ENCODE assay signal across 15 cellular contexts in the genomic region with DNA sequence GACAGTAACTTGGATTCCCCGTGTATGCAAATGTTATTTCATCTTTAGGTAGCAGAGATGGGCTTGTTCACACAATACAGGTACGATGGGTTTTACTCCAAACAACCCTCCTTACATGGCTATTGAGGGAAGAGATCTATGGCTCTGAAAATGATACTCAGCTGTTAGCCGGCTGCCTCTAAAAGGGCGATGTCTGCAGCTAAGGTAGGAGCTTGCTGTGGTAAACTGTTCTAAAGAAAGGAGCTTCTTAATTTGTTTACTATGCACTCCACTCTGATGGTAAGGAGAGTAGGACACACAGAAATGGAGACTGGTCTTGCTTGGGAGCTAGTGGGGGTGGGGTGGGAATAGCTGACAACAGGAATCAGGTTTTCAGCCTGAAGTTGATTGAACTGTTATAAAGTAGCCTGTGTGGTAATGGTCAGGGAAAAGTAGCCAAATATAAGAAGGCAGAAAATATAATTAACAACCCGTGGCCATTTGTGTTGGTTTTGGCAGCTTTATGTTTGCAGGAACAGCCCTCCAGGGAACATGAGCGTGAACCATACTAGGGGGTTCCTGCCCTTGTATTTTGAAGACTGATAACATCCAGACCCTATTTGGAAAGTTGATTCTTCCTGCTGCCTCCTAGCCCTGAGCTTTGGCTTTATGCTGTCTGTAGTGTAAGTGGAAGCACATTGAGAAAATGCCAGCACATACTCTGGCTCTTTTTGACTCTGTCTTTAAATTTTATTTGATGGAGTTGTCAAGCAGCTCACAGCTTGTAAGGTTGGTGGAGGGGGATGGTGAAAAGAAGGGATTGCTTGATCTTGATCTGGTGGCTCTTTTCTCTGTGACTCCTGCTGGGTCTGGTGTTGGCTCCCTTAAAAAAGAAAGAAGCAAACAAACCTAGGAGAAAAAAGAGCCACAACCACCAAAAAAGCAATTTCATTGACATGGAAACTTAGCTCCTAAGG.
DNase-seq lines count a peak whose midpoint lies in the region; ATAC-seq and TF ChIP-seq lines count a peak whose summit lies in the region.
"Had no signal": no experiment of that assay in that cellular context is flagged by ENCODE, and none has a peak within 500 bp of the region (broad histone marks: within the 10 kb centered on the region; RNA-seq: fewer than 3 reads in every experiment).

No MANE protein-coding gene starts in this region.

- H3K36me3 ChIP-seq in body of pancreas (replicated peaks in 1 of 2; ENCODE audit: insufficient read depth in 1 of 2, low read depth in 2 of 2): no peaks in the 10 kb centered on the region
- H3K36me3 ChIP-seq: right lobe of liver had no signal

- no peaks in the 10 kb centered on the region for H3K4me1 Mint-ChIP-seq in activated T-helper 1 cell treated with anti-CD3 and anti-CD28 coated beads, Interleukin-12 subunit alpha, Interleukin-12 subunit beta, Interleukin-2, Interleukin-4 antibody, amounts not matched to agents 30 ng/mL and 10 ng/mL and 1 ng/mL, durations not matched to agents 14 hours and 24 hours and 36 hours (ENCODE audit: low read depth)
- peaks cover 5% of the 10 kb centered on the region for H3K4me1 Mint-ChIP-seq in glutamatergic neuron (ENCODE audit: low read depth, unreplicated experiment)
- H3K4me1 Mint-ChIP-seq: activated CD4-positive, alpha-beta memory T cell treated with anti-CD3 and anti-CD28 coated beads, Interleukin-2, amount 10 ng/mL, durations not matched to agents 7 days and 5 days had no signal

- H3K27me3 ChIP-seq in body of pancreas: no peaks in the 10 kb centered on the region
- H3K27me3 ChIP-seq: right lobe of liver had no signal

- H3K4me3 ChIP-seq in fibroblast of villous mesenchyme (ENCODE audit: low read depth, low read length) (peak overlapping the region; percentile 64), body of pancreas (no peak overlapping the region)
- H3K4me3 ChIP-seq: lung, right lobe of liver had no signal

- intact Hi-C loops in activated T-helper 1 cell treated with anti-CD3 and anti-CD28 coated beads, Interleukin-12 subunit alpha, Interleukin-12 subunit beta, Interleukin-2, Interleukin-4 antibody, amounts not matched to agents 30 ng/mL and 10 ng/mL and 1 ng/mL, durations not matched to agents 14 hours and 24 hours and 36 hours (cut with micrococcal nuclease): no loop called here
- intact Hi-C loops in body of pancreas (cut with DNase I): no loop called here

- no peaks in the 10 kb centered on the region for H3K36me3 Mint-ChIP-seq in activated T-helper 1 cell treated with anti-CD3 and anti-CD28 coated beads, Interleukin-12 subunit alpha, Interleukin-12 subunit beta, Interleukin-2, Interleukin-4 antibody, amounts not matched to agents 30 ng/mL and 10 ng/mL and 1 ng/mL, durations not matched to agents 14 hours and 24 hours and 36 hours (ENCODE audit: low read depth)
- H3K36me3 Mint-ChIP-seq in glutamatergic neuron (ENCODE audit: unreplicated experiment): peaks cover 4% of the 10 kb centered on the region

- no peaks in the 10 kb centered on the region for H3K9me3 ChIP-seq in body of pancreas
- H3K9me3 ChIP-seq: right lobe of liver had no signal

- H3K4me1 ChIP-seq in body of pancreas: peaks cover 34% of the 10 kb centered on the region
- H3K4me1 ChIP-seq: right lobe of liver had no signal

- no peak overlapping the region for H3K27ac ChIP-seq in body of pancreas
- H3K27ac ChIP-seq: right lobe of liver had no signal

- WGBS in body of pancreas, 2 donors: 3 to 4% methylated on average over 6 of the region's 6 CpGs

- peaks cover 37% of the 10 kb centered on the region for H3K27me3 Mint-ChIP-seq in activated T-helper 1 cell treated with anti-CD3 and anti-CD28 coated beads, Interleukin-12 subunit alpha, Interleukin-12 subunit beta, Interleukin-2, Interleukin-4 antibody, amounts not matched to agents 30 ng/mL and 10 ng/mL and 1 ng/mL, durations not matched to agents 14 hours and 24 hours and 36 hours (ENCODE audit: insufficient read depth)
- peaks cover 22% of the 10 kb centered on the region for H3K27me3 Mint-ChIP-seq in glutamatergic neuron (ENCODE audit: unreplicated experiment)

- TF ChIP-seq POLR2A in body of pancreas (IDR thresholded peaks at IDR 0.05): no peak

- H3K4me3 Mint-ChIP-seq in activated T-helper 1 cell treated with anti-CD3 and anti-CD28 coated beads, Interleukin-12 subunit alpha, Interleukin-12 subunit beta, Interleukin-2, Interleukin-4 antibody, amounts not matched to agents 30 ng/mL and 10 ng/mL and 1 ng/mL, durations not matched to agents 14 hours and 24 hours and 36 hours: no peak overlapping the region
- H3K4me3 Mint-ChIP-seq in glutamatergic neuron (ENCODE audit: unreplicated experiment): no peak overlapping the region
- H3K4me3 Mint-ChIP-seq: activated CD4-positive, alpha-beta memory T cell treated with anti-CD3 and anti-CD28 coated beads, Interleukin-2, amount 10 ng/mL, durations not matched to agents 7 days and 5 days; activated naive CD4-positive, alpha-beta T cell treated with anti-CD3 and anti-CD28 coated beads for 36 hours; T-helper 2 cell treated with Interferon-gamma antibody and Interleukin-4, amounts not matched to agents 5 μg/mL and 100 μg/mL, for 36 hours had no signal

- DNase-seq in ELF-1 (ENCODE audit: low read depth, low spot score) (peak; percentile 47), NCI-H187 treated with DMSO at 0.1 percent for 48 hours (lab: John Stamatoyannopoulos, UW) (peak; percentile 83), fibroblast of villous mesenchyme (ENCODE audit: low read depth) (no peak), retina (peak; percentile 16), medulla oblongata (ENCODE audit: extremely low spot score) (no peak), glutamatergic neuron (no peak), body of pancreas (no peak)
- DNase-seq in activated T-helper 1 cell treated with anti-CD3 and anti-CD28 coated beads, Interleukin-12 subunit alpha, Interleukin-12 subunit beta, Interleukin-2, Interleukin-4 antibody, amounts not matched to agents 30 ng/mL and 10 ng/mL and 1 ng/mL, durations not matched to agents 14 hours and 24 hours and 36 hours (ENCODE audit: low spot score): no peak
- DNase-seq: activated CD4-positive, alpha-beta memory T cell treated with anti-CD3 and anti-CD28 coated beads, Interleukin-2, amount 10 ng/mL, durations not matched to agents 7 days and 5 days; activated naive CD4-positive, alpha-beta T cell treated with anti-CD3 and anti-CD28 coated beads for 36 hours; COR-L47; foreskin melanocyte; right lobe of liver had no signal

- no peak for ATAC-seq in body of pancreas
- ATAC-seq: right lobe of liver had no signal

- H3K27ac Mint-ChIP-seq in activated T-helper 1 cell treated with anti-CD3 and anti-CD28 coated beads, Interleukin-12 subunit alpha, Interleukin-12 subunit beta, Interleukin-2, Interleukin-4 antibody, amounts not matched to agents 30 ng/mL and 10 ng/mL and 1 ng/mL, durations not matched to agents 14 hours and 24 hours and 36 hours: no peak overlapping the region
- H3K27ac Mint-ChIP-seq in glutamatergic neuron (ENCODE audit: unreplicated experiment): no peak overlapping the region
- H3K27ac Mint-ChIP-seq: activated CD4-positive, alpha-beta memory T cell treated with anti-CD3 and anti-CD28 coated beads, Interleukin-2, amount 10 ng/mL, durations not matched to agents 7 days and 5 days; activated naive CD4-positive, alpha-beta T cell treated with anti-CD3 and anti-CD28 coated beads for 36 hours; T-helper 2 cell treated with Interferon-gamma antibody and Interleukin-4, amounts not matched to agents 5 μg/mL and 100 μg/mL, for 36 hours had no signal

- TF ChIP-seq CTCF in fibroblast of villous mesenchyme (IDR thresholded peaks at IDR 0.05; ENCODE audit: insufficient read depth, low read depth, low read length) (no peak), glutamatergic neuron (IDR thresholded peaks at IDR 0.05; ENCODE audit: partially characterized antibody, unreplicated experiment) (no peak), body of pancreas (IDR thresholded peaks at IDR 0.05) (no peak)

- no peaks in the 10 kb centered on the region for H3K9me3 Mint-ChIP-seq in activated T-helper 1 cell treated with anti-CD3 and anti-CD28 coated beads, Interleukin-12 subunit alpha, Interleukin-12 subunit beta, Interleukin-2, Interleukin-4 antibody, amounts not matched to agents 30 ng/mL and 10 ng/mL and 1 ng/mL, durations not matched to agents 14 hours and 24 hours and 36 hours
- peaks cover 4% of the 10 kb centered on the region for H3K9me3 Mint-ChIP-seq in glutamatergic neuron (ENCODE audit: unreplicated experiment)
- H3K9me3 Mint-ChIP-seq: activated CD4-positive, alpha-beta memory T cell treated with anti-CD3 and anti-CD28 coated beads, Interleukin-2, amount 10 ng/mL, durations not matched to agents 7 days and 5 days had no signal

Comparison
In these comparisons a context has a peak if more than half of its experiments do, and no peak if none do; other contexts are left out.
1. DNase-seq: peak in ELF-1 (single experiment), NCI-H187 treated with DMSO at 0.1 percent for 48 hours (single experiment) and retina (single experiment); none in fibroblast of villous mesenchyme (single experiment), medulla oblongata (single experiment), activated T-helper 1 cell treated with anti-CD3 and anti-CD28 coated beads, Interleukin-12 subunit alpha, Interleukin-12 subunit beta, Interleukin-2, Interleukin-4 antibody, amounts not matched to agents 30 ng/mL and 10 ng/mL and 1 ng/mL, durations not matched to agents 14 hours and 24 hours and 36 hours (single experiment), glutamatergic neuron (single experiment) and body of pancreas (0 of 4).